ENCODE assay signal across 34 cellular contexts in genomic region chr16:73277066-73277465, GRCh38.
"Had no signal": no experiment of that assay in that cellular context is flagged by ENCODE, and none has a peak within 500 bp of the region (broad histone marks: within the 10 kb centered on the region; RNA-seq: fewer than 3 reads in every experiment).

No MANE protein-coding gene starts in this region.

- H3K27me3 ChIP-seq: MG63 had no signal

- H3K27ac ChIP-seq: KMS-11 had no signal

- H3K4me3 ChIP-seq: MG63 had no signal

- H3K9me3 ChIP-seq: MG63 had no signal

- DNase-seq: Karpas-422, Kasumi-1, KG1, MG63, MM.1S, MV-4-11, NCI-H1048, NCI-H1092, NCI-H1092 treated with DMSO at 0.1 percent for 48 hours, NCI-H1105, NCI-H1105 treated with DMSO at 0.1 percent for 48 hours, NCI-H1417, NCI-H1417 treated with DMSO at 0.1 percent for 48 hours, NCI-H1436, NCI-H1436 treated with DMSO at 0.1 percent for 48 hours, NCI-H146, NCI-H1694, NCI-H1694 treated with DMSO at 0.1 percent for 48 hours, NCI-H187, NCI-H187 treated with DMSO at 0.1 percent for 48 hours, NCI-H1930, NCI-H2029, NCI-H2029 treated with DMSO at 0.1 percent for 48 hours, NCI-H2081, NCI-H2107, NCI-H2171, NCI-H2171 treated with DMSO at 0.1 percent for 48 hours, NCI-H2227 treated with DMSO at 0.1 percent for 48 hours, NCI-H226, NCI-H345, NCI-H446, NCI-H446 treated with DMSO at 0.1 percent for 48 hours, NCI-H510A had no signal

- H3K36me3 ChIP-seq: MG63 had no signal
